Comparison of ENCODE assay signal across 12 cellular contexts in genomic region chr1:14913475-14914155, GRCh38.
DNase-seq lines count a peak whose midpoint lies in the region; ATAC-seq and TF ChIP-seq lines count a peak whose summit lies in the region.
"Had no signal": no experiment of that assay in that cellular context is flagged by ENCODE, and none has a peak within 500 bp of the region (broad histone marks: within the 10 kb centered on the region; RNA-seq: fewer than 3 reads in every experiment).

No MANE protein-coding gene starts in this region.

- TF ChIP-seq RAD21 in Ishikawa (IDR thresholded peaks at IDR 0.05; ENCODE audit: low read depth): no peak

- TF ChIP-seq CTCF in gastrocnemius medialis (IDR thresholded peaks at IDR 0.05 in 4 of 5, conservative IDR thresholded peaks at IDR 0.05 in 1 of 5): no peak

- intact Hi-C loops in gastrocnemius medialis (cut with DNase I; ENCODE audit: low total_unique reads): no loop called here

- H3K4me1 ChIP-seq in gastrocnemius medialis: no peaks in the 10 kb centered on the region

- peak; percentile 29 for ATAC-seq in memory B cell (ENCODE audit: low read depth)
- no peak for ATAC-seq in gastrocnemius medialis
- ATAC-seq: T-helper 17 cell, upper lobe of right lung had no signal

- H3K36me3 Mint-ChIP-seq in memory B cell: no peaks in the 10 kb centered on the region

- H3K4me1 Mint-ChIP-seq in memory B cell: no peaks in the 10 kb centered on the region
- H3K4me1 Mint-ChIP-seq: T-helper 17 cell had no signal

- DNase-seq in Caki2 (ENCODE audit: low read depth) (peak; percentile 94), NCI-H748 (lab: John Stamatoyannopoulos, UW; ENCODE audit: unreplicated experiment) (peak; percentile 86), memory B cell (ENCODE audit: low spot score in 2 of 2) (no peak), OCI-M1 (lab: John Stamatoyannopoulos, UW) (no peak), gastrocnemius medialis (no peak), Ammon's horn (ENCODE audit: low spot score) (no peak)
- DNase-seq in activated CD4-positive, alpha-beta T cell treated with anti-CD3 and anti-CD28 coated beads, Interleukin-2, amount 50 U/mL, for 1 hour: no peak
- DNase-seq: dorsolateral prefrontal cortex, NCI-H82, T-helper 17 cell, upper lobe of right lung had no signal

- TF ChIP-seq POLR2A in gastrocnemius medialis (IDR thresholded peaks at IDR 0.05): no peak

- no peak overlapping the region for H3K4me3 Mint-ChIP-seq in memory B cell
- H3K4me3 Mint-ChIP-seq: T-helper 17 cell had no signal

- H3K9me3 Mint-ChIP-seq in memory B cell: no peaks in the 10 kb centered on the region

- H3K27me3 Mint-ChIP-seq in memory B cell: peaks cover 3% of the 10 kb centered on the region

- no peaks in the 10 kb centered on the region for H3K9me3 ChIP-seq in gastrocnemius medialis
- H3K9me3 ChIP-seq: upper lobe of right lung had no signal

- H3K27me3 ChIP-seq in gastrocnemius medialis: no peaks in the 10 kb centered on the region
- H3K27me3 ChIP-seq: dorsolateral prefrontal cortex, upper lobe of right lung had no signal

- no peak overlapping the region for H3K27ac Mint-ChIP-seq in memory B cell
- H3K27ac Mint-ChIP-seq: T-helper 17 cell had no signal

- in situ Hi-C loops in Caki2 (cut with HindIII; ENCODE audit: low pct_unique_long_range_greater_than_20kb, low sequenced_read_pairs): no loop called here
- in situ Hi-C loops in gastrocnemius medialis (cut with MboI; ENCODE audit: low sequenced_read_pairs in 4 of 4): loop anchor here in 1 of 4 donors (10.0 kb wide), 1 partner anchor 111 kb away; no protein-coding TSS in a partner anchor

- no peak overlapping the region for H3K4me3 ChIP-seq in gastrocnemius medialis
- H3K4me3 ChIP-seq: dorsolateral prefrontal cortex, upper lobe of right lung had no signal

- H3K27ac ChIP-seq in gastrocnemius medialis: no peak overlapping the region
- H3K27ac ChIP-seq: upper lobe of right lung had no signal

- TF ChIP-seq EP300 in Ishikawa (IDR thresholded peaks at IDR 0.05; ENCODE audit: borderline replicate concordance): peak; percentile 88

- no peaks in the 10 kb centered on the region for H3K36me3 ChIP-seq in gastrocnemius medialis
- H3K36me3 ChIP-seq: upper lobe of right lung had no signal

TF ChIP-seq in Ishikawa, 13 proteins besides CTCF, POLR2A, EP300 and RAD21:
- TF ChIP-seq CEBPB (IDR thresholded peaks at IDR 0.05) (peak; percentile 83), FOXM1 (IDR thresholded peaks at IDR 0.05; ENCODE audit: borderline replicate concordance, low read depth) (no peak), TCF12 (IDR thresholded peaks at IDR 0.05; ENCODE audit: low read depth) (peak; percentile 75), NFIC (IDR thresholded peaks at IDR 0.05) (0 out of 2 replicates have a peak, but pooled peaks have one; percentile 19), REST (IDR thresholded peaks at IDR 0.05; ENCODE audit: low read depth) (no peak), CREB1 (IDR thresholded peaks at IDR 0.05; ENCODE audit: low read depth) (no peak), TEAD4 (IDR thresholded peaks at IDR 0.05) (peak; percentile 46)

Comparison
In these comparisons a context has a peak if more than half of its experiments do, and no peak if none do; other contexts are left out.
1. DNase-seq: peak in Caki2 (single experiment) and NCI-H748 (single experiment); none in memory B cell (0 of 2), activated CD4-positive, alpha-beta T cell treated with anti-CD3 and anti-CD28 coated beads, Interleukin-2, amount 50 U/mL, for 1 hour (single experiment), OCI-M1 (single experiment), gastrocnemius medialis (0 of 2) and Ammon's horn (single experiment).